33 cellular contexts compared by ENCODE assay signal in the genomic region with DNA sequence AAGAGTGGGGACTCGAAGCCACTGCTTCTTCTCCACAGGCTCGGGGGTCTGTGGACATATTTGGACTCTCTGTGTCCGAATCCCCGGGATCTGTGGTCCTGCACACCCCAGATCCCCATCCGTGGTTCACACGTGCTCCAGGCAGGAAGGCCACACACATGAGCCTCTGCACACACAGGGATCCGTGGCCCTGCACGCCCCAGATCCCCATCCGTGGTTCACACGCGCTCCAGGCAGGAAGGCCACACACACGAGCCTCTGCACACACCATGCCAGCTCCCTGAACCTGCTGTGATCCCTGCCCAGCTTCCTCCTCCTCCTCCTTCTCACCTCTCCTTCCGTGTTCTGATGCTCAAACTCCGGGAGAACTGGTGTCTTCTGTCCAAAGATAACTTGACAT. TPM values are rescaled to one million over a fixed set of nuclear protein-coding genes. Genes with fewer than 3 reads are reported as not detected.
DNase-seq lines count a peak whose midpoint lies in the region; ATAC-seq and TF ChIP-seq lines count a peak whose summit lies in the region.
"Had no signal": no experiment of that assay in that cellular context is flagged by ENCODE, and none has a peak within 500 bp of the region (broad histone marks: within the 10 kb centered on the region; RNA-seq: fewer than 3 reads in every experiment).

No MANE protein-coding gene starts in this region.

- H3K4me1 Mint-ChIP-seq in activated CD4-positive, alpha-beta T cell treated with anti-CD3 and anti-CD28 coated beads for 36 hours: peaks cover 5% of the 10 kb centered on the region
- H3K4me1 Mint-ChIP-seq in activated T-helper 2 cell treated with anti-CD3 and anti-CD28 coated beads, Interferon-gamma antibody, Interleukin-2, Interleukin-4, amounts not matched to agents 10 μg/mL and 5 μg/mL and 100 μg/mL, durations not matched to agents 14 hours and 24 hours and 36 hours (ENCODE audit: low read depth): peaks cover 2% of the 10 kb centered on the region
- H3K4me1 Mint-ChIP-seq in neural progenitor cell: peaks cover 10% of the 10 kb centered on the region
- H3K4me1 Mint-ChIP-seq in naive thymus-derived CD8-positive, alpha-beta T cell: peaks cover 0 to 9% (median 3%) of the 10 kb centered on the region in 4 donors
- H3K4me1 Mint-ChIP-seq: IgD-negative memory B cell, neural crest cell had no signal

- H3K36me3 Mint-ChIP-seq in activated CD4-positive, alpha-beta T cell treated with anti-CD3 and anti-CD28 coated beads for 36 hours (ENCODE audit: low read depth): no peaks in the 10 kb centered on the region
- H3K36me3 Mint-ChIP-seq in activated T-helper 2 cell treated with anti-CD3 and anti-CD28 coated beads, Interferon-gamma antibody, Interleukin-2, Interleukin-4, amounts not matched to agents 10 μg/mL and 5 μg/mL and 100 μg/mL, durations not matched to agents 14 hours and 24 hours and 36 hours (ENCODE audit: low read depth): no peaks in the 10 kb centered on the region
- H3K36me3 Mint-ChIP-seq in neural progenitor cell: no peaks in the 10 kb centered on the region
- H3K36me3 Mint-ChIP-seq in naive thymus-derived CD8-positive, alpha-beta T cell: no peaks in the 10 kb centered on the region

- CTCF ChIA-PET in activated CD4-positive, alpha-beta T cell treated with anti-CD3 and anti-CD28 coated beads for 36 hours (lab: Charles Lee): interaction anchor here (0.8 kb wide), 1 partner anchor 236 kb away, joined by 3 read pairs; no protein-coding TSS in a partner anchor

- peak overlapping the region; percentile 49 for H3K27ac Mint-ChIP-seq in activated CD4-positive, alpha-beta T cell treated with anti-CD3 and anti-CD28 coated beads for 36 hours
- no peak overlapping the region for H3K27ac Mint-ChIP-seq in activated T-helper 2 cell treated with anti-CD3 and anti-CD28 coated beads, Interferon-gamma antibody, Interleukin-2, Interleukin-4, amounts not matched to agents 10 μg/mL and 5 μg/mL and 100 μg/mL, durations not matched to agents 14 hours and 24 hours and 36 hours
- H3K27ac Mint-ChIP-seq in neural progenitor cell: peak overlapping the region; percentile 58
- peak overlapping the region in 1 of 10 donors; percentile 29 for H3K27ac Mint-ChIP-seq in naive thymus-derived CD8-positive, alpha-beta T cell
- H3K27ac Mint-ChIP-seq: HFFc6 had no signal

- H3K79me2 ChIP-seq in DND-41 (ENCODE audit: insufficient read depth, low read length): no peaks in the 10 kb centered on the region
- H3K79me2 ChIP-seq in neural progenitor cell (ENCODE audit: low read depth): no peaks in the 10 kb centered on the region
- no peaks in the 10 kb centered on the region for H3K79me2 ChIP-seq in MM.1S (ENCODE audit: low read length)

- no peaks in the 10 kb centered on the region for H3K36me3 ChIP-seq in DND-41 (ENCODE audit: insufficient read depth, low read length)
- H3K36me3 ChIP-seq in neural progenitor cell: no peaks in the 10 kb centered on the region
- H3K36me3 ChIP-seq in MM.1S (replicated peaks; ENCODE audit: insufficient read depth, low read length): no peaks in the 10 kb centered on the region
- H3K36me3 ChIP-seq: breast epithelium, right atrium auricular region, vagina had no signal

- H3K27ac ChIP-seq in DND-41 (ENCODE audit: low read length) (peak overlapping the region; percentile 59; the same call in 1 of the 2 replicates), neural progenitor cell (no peak overlapping the region), MM.1S (ENCODE audit: low read length) (no peak overlapping the region)
- H3K27ac ChIP-seq: breast epithelium, gastroesophageal sphincter, GM23248, right atrium auricular region, vagina had no signal

- H3K27me3 Mint-ChIP-seq in activated CD4-positive, alpha-beta T cell treated with anti-CD3 and anti-CD28 coated beads for 36 hours: no peaks in the 10 kb centered on the region
- no peaks in the 10 kb centered on the region for H3K27me3 Mint-ChIP-seq in activated T-helper 2 cell treated with anti-CD3 and anti-CD28 coated beads, Interferon-gamma antibody, Interleukin-2, Interleukin-4, amounts not matched to agents 10 μg/mL and 5 μg/mL and 100 μg/mL, durations not matched to agents 14 hours and 24 hours and 36 hours (ENCODE audit: low read depth)
- H3K27me3 Mint-ChIP-seq in neural progenitor cell (ENCODE audit: insufficient read depth, low read depth): peaks cover 10% of the 10 kb centered on the region
- H3K27me3 Mint-ChIP-seq in naive thymus-derived CD8-positive, alpha-beta T cell: peaks cover 0 to 5% (median 0%) of the 10 kb centered on the region in 5 donors
- H3K27me3 Mint-ChIP-seq: CD4-positive, CD25-positive, alpha-beta regulatory T cell; IgD-negative memory B cell had no signal

- peak overlapping the region in 1 of 2 experiments; percentile 50; a peak in 2 of 4 replicates for H3K4me3 ChIP-seq in DND-41 (ENCODE audit: low read depth in 1 of 2, low read length in 2 of 2)
- no peak overlapping the region for H3K4me3 ChIP-seq in neural progenitor cell
- no peak overlapping the region for H3K4me3 ChIP-seq in MM.1S (ENCODE audit: low read length)
- H3K4me3 ChIP-seq: breast epithelium, gastroesophageal sphincter, GM23248, right atrium auricular region, smooth muscle cell, vagina had no signal

- H3K4me2 ChIP-seq in DND-41 (ENCODE audit: insufficient read depth, low read length) (peak overlapping the region; percentile 57), neural progenitor cell (no peak overlapping the region), MM.1S (ENCODE audit: low read depth, low read length) (no peak overlapping the region)
- H3K4me2 ChIP-seq: smooth muscle cell had no signal

- ATAC-seq in activated CD4-positive, alpha-beta T cell treated with anti-CD3 and anti-CD28 coated beads for 36 hours: no peak
- ATAC-seq in DND-41 (ENCODE audit: insufficient read depth, low read depth): peak; percentile 29
- no peak for ATAC-seq in naive thymus-derived CD8-positive, alpha-beta T cell
- ATAC-seq: gastroesophageal sphincter, left cardiac atrium, Panc1 had no signal

- H3K4me1 ChIP-seq in DND-41 (ENCODE audit: insufficient read depth, low read length) (peaks cover 33% of the 10 kb centered on the region), neural progenitor cell (no peaks in the 10 kb centered on the region), MM.1S (ENCODE audit: low read length) (no peaks in the 10 kb centered on the region)
- H3K4me1 ChIP-seq: breast epithelium, gastroesophageal sphincter, right atrium auricular region, vagina had no signal

- no peak for DNase-seq in activated CD4-positive, alpha-beta T cell treated with anti-CD3 and anti-CD28 coated beads for 36 hours
- DNase-seq in activated CD4-positive, alpha-beta T cell treated with anti-CD3 and anti-CD28 coated beads for 4 hours: no peak
- DNase-seq in DND-41 (no peak), neural progenitor cell (ENCODE audit: low spot score) (no peak), NCI-H524 treated with DMSO at 0.1 percent for 48 hours (lab: John Stamatoyannopoulos, UW) (no peak), MM.1S (no peak)
- DNase-seq in activated T-helper 2 cell treated with anti-CD3 and anti-CD28 coated beads, Interferon-gamma antibody, Interleukin-2, Interleukin-4, amounts not matched to agents 10 μg/mL and 5 μg/mL and 100 μg/mL, durations not matched to agents 14 hours and 24 hours and 36 hours (ENCODE audit: low spot score): no peak
- no peak for DNase-seq in naive thymus-derived CD8-positive, alpha-beta T cell
- DNase-seq: activated CD4-positive, alpha-beta T cell treated with anti-CD3 and anti-CD28 coated beads, Interleukin-2, amount 50 U/mL, for 4 hours; activated naive CD4-positive, alpha-beta T cell; amygdala; CD4-positive, CD25-positive, alpha-beta regulatory T cell; HFFc6; left cardiac atrium; mammary epithelial cell; NCI-H1048; NCI-H1694; NCI-H446; NCI-H774; Right ventricle myocardium superior; stimulated activated CD4-positive, alpha-beta T cell treated with anti-CD3 and anti-CD28 coated beads, Interleukin-1b, Interleukin-23, amount 100 ng/mL, for 48 hours; T-helper 9 cell had no signal

- H3K9me3 ChIP-seq in DND-41 (ENCODE audit: insufficient read depth, low read length, severe bottlenecking): no peaks in the 10 kb centered on the region
- no peaks in the 10 kb centered on the region for H3K9me3 ChIP-seq in neural progenitor cell (ENCODE audit: low read depth)
- H3K9me3 ChIP-seq in MM.1S (replicated peaks; ENCODE audit: insufficient read depth, low read length): no peaks in the 10 kb centered on the region
- H3K9me3 ChIP-seq: breast epithelium, gastroesophageal sphincter, right atrium auricular region, vagina had no signal

- H3K9ac ChIP-seq in DND-41 (ENCODE audit: low read depth, low read length) (peak overlapping the region; percentile 46; the same call in 1 of the 2 replicates), neural progenitor cell (no peak overlapping the region), MM.1S (ENCODE audit: low read length) (no peak overlapping the region)
- H3K9ac ChIP-seq: GM23248 had no signal

- TF ChIP-seq CTCF in DND-41 (IDR thresholded peaks at IDR 0.05; ENCODE audit: borderline replicate concordance, extremely low read depth, low read length, poor library complexity, severe bottlenecking) (no peak), neural progenitor cell (IDR thresholded peaks at IDR 0.05) (no peak), MM.1S (IDR thresholded peaks at IDR 0.05; ENCODE audit: low read length) (no peak)

- H3F3A ChIP-seq in neural progenitor cell (ENCODE audit: low read depth) (no peaks in the 10 kb centered on the region), MM.1S (ENCODE audit: insufficient read depth, low read length) (no peaks in the 10 kb centered on the region)

- H3K9me3 Mint-ChIP-seq in activated CD4-positive, alpha-beta T cell treated with anti-CD3 and anti-CD28 coated beads for 36 hours (ENCODE audit: low read depth): no peaks in the 10 kb centered on the region
- H3K9me3 Mint-ChIP-seq in activated T-helper 2 cell treated with anti-CD3 and anti-CD28 coated beads, Interferon-gamma antibody, Interleukin-2, Interleukin-4, amounts not matched to agents 10 μg/mL and 5 μg/mL and 100 μg/mL, durations not matched to agents 14 hours and 24 hours and 36 hours: no peaks in the 10 kb centered on the region
- H3K9me3 Mint-ChIP-seq in neural progenitor cell: no peaks in the 10 kb centered on the region
- no peaks in the 10 kb centered on the region for H3K9me3 Mint-ChIP-seq in naive thymus-derived CD8-positive, alpha-beta T cell
- H3K9me3 Mint-ChIP-seq: HFFc6, IgD-negative memory B cell, neural crest cell had no signal

- 0 out of 2 replicates have a peak, but pooled peaks cover 7% of the 10 kb centered on the region for H4K20me1 ChIP-seq in DND-41 (ENCODE audit: insufficient read depth, low read length)
- no peaks in the 10 kb centered on the region for H4K20me1 ChIP-seq in neural progenitor cell (ENCODE audit: low read depth)
- H4K20me1 ChIP-seq in MM.1S (ENCODE audit: insufficient read depth, low read length): no peaks in the 10 kb centered on the region

- peak overlapping the region; percentile 59 for H3K4me3 Mint-ChIP-seq in activated CD4-positive, alpha-beta T cell treated with anti-CD3 and anti-CD28 coated beads for 36 hours
- peak overlapping the region; percentile 44 for H3K4me3 Mint-ChIP-seq in activated T-helper 2 cell treated with anti-CD3 and anti-CD28 coated beads, Interferon-gamma antibody, Interleukin-2, Interleukin-4, amounts not matched to agents 10 μg/mL and 5 μg/mL and 100 μg/mL, durations not matched to agents 14 hours and 24 hours and 36 hours (ENCODE audit: low read depth)
- no peak overlapping the region for H3K4me3 Mint-ChIP-seq in neural progenitor cell
- H3K4me3 Mint-ChIP-seq in naive thymus-derived CD8-positive, alpha-beta T cell: no peak overlapping the region
- H3K4me3 Mint-ChIP-seq: CD4-positive, CD25-positive, alpha-beta regulatory T cell; HFFc6; neural crest cell had no signal

- H2AFZ ChIP-seq in DND-41 (ENCODE audit: low read depth, low read length) (peak overlapping the region; percentile 38; the same call in 1 of the 2 replicates), neural progenitor cell (replicated peaks) (no peak overlapping the region), MM.1S (ENCODE audit: low read length) (no peak overlapping the region)
- H2AFZ ChIP-seq: GM23248 had no signal

- no peaks in the 10 kb centered on the region for H3K9me2 ChIP-seq in MM.1S (replicated peaks; ENCODE audit: insufficient read depth, low read length)

- H3K27me3 ChIP-seq in DND-41 (ENCODE audit: insufficient read depth, low read length, poor library complexity): no peaks in the 10 kb centered on the region
- no peaks in the 10 kb centered on the region for H3K27me3 ChIP-seq in neural progenitor cell
- no peaks in the 10 kb centered on the region for H3K27me3 ChIP-seq in MM.1S (replicated peaks; ENCODE audit: insufficient read depth, low read length)
- H3K27me3 ChIP-seq: breast epithelium, gastroesophageal sphincter, right atrium auricular region, vagina had no signal

- POLR2A ChIA-PET in activated CD4-positive, alpha-beta T cell treated with anti-CD3 and anti-CD28 coated beads for 36 hours (lab: Charles Lee): no interaction called here
- POLR2A ChIA-PET in naive thymus-derived CD8-positive, alpha-beta T cell (lab: Charles Lee): no interaction called here

- intact Hi-C loops in activated CD4-positive, alpha-beta T cell treated with anti-CD3 and anti-CD28 coated beads for 36 hours (cut with DNase I, micrococcal nuclease): no loop called here
- intact Hi-C loops in activated T-helper 2 cell treated with anti-CD3 and anti-CD28 coated beads, Interferon-gamma antibody, Interleukin-2, Interleukin-4, amounts not matched to agents 10 μg/mL and 5 μg/mL and 100 μg/mL, durations not matched to agents 14 hours and 24 hours and 36 hours (cut with micrococcal nuclease): no loop called here

RNA-seq across cellular contexts. Expression of gene TEX29, which starts 3.1 kb away (rescaled TPM):
- under 1 TPM; 0.30 to 0.46 TPM for total RNA-seq in activated CD4-positive, alpha-beta T cell treated with anti-CD3 and anti-CD28 coated beads for 36 hours
- total RNA-seq in activated T-helper 2 cell treated with anti-CD3 and anti-CD28 coated beads, Interferon-gamma antibody, Interleukin-2, Interleukin-4, amounts not matched to agents 10 μg/mL and 5 μg/mL and 100 μg/mL, durations not matched to agents 14 hours and 24 hours and 36 hours: 0.46 and 0.51 TPM in 2 replicates
- 0.65 TPM in 1 of 2 replicates, not detected in the other for total RNA-seq in neural progenitor cell (ENCODE audit: low replicate concordance)
- total RNA-seq in naive thymus-derived CD8-positive, alpha-beta T cell: under 1 TPM; 0.96 to 0.99 TPM
- not detected for polyA plus RNA-seq in naive thymus-derived CD8-positive, alpha-beta T cell
- total RNA-seq: A172; CD4-positive, CD25-positive, alpha-beta regulatory T cell; endothelial cell of umbilical vein; GM23248; mammary epithelial cell; neural crest cell; right atrium auricular region; Right ventricle myocardium superior had no signal
- polyA plus RNA-seq: CD4-positive, CD25-positive, alpha-beta regulatory T cell; IgD-negative memory B cell; mammary epithelial cell had no signal

Comparison
In these comparisons a context has a peak if more than half of its experiments do, and no peak if none do; other contexts are left out.
1. H3K4me3 Mint-ChIP-seq: peak in activated CD4-positive, alpha-beta T cell treated with anti-CD3 and anti-CD28 coated beads for 36 hours (single experiment) and activated T-helper 2 cell treated with anti-CD3 and anti-CD28 coated beads, Interferon-gamma antibody, Interleukin-2, Interleukin-4, amounts not matched to agents 10 μg/mL and 5 μg/mL and 100 μg/mL, durations not matched to agents 14 hours and 24 hours and 36 hours (single experiment); none in neural progenitor cell (single experiment) and naive thymus-derived CD8-positive, alpha-beta T cell (0 of 10).